In the genomic region with DNA sequence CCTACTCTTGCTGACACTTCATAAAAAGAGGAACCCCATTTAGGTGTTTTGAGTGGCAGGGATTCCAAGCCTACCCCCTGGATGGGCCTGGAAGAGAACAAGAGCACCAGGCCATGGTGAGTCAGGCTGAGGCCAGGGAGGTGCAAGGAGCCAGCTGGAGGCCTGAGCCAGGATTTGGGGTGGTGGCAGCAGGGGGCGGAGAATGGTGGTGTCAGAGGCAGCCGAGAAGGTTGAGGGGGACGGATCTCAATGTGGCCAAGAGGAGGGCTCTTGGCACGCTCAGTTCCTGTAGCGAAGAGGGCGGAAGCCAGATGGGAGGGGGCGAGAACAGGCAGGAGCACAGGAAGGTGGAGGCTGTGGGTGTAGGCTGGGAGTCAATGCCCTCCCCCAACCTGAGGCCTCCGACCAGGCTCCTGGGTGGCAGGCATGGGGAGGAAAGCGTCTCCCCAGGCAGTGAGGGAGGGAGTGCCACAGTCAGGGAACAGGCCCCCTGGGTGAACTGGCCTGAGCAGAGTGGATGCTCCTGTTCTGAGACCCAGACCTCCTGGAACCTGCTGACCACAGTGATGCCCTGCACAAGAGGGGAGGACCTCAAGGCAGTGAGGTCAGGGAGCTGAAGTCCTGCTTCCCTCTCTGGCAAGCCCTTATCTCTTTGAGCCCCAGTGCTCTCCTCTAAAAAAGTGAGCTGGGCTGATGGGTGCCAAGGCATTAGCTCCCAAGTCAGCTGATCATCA, we compare ENCODE assay signal across 1 cellular context.
TF ChIP-seq lines count a peak whose summit lies in the region.

No MANE protein-coding gene starts in this region.

TF ChIP-seq in GM23338, 12 proteins besides CTCF, POLR2A, EP300 and RAD21 (continued from another document):
- TF ChIP-seq, protein P1, sequence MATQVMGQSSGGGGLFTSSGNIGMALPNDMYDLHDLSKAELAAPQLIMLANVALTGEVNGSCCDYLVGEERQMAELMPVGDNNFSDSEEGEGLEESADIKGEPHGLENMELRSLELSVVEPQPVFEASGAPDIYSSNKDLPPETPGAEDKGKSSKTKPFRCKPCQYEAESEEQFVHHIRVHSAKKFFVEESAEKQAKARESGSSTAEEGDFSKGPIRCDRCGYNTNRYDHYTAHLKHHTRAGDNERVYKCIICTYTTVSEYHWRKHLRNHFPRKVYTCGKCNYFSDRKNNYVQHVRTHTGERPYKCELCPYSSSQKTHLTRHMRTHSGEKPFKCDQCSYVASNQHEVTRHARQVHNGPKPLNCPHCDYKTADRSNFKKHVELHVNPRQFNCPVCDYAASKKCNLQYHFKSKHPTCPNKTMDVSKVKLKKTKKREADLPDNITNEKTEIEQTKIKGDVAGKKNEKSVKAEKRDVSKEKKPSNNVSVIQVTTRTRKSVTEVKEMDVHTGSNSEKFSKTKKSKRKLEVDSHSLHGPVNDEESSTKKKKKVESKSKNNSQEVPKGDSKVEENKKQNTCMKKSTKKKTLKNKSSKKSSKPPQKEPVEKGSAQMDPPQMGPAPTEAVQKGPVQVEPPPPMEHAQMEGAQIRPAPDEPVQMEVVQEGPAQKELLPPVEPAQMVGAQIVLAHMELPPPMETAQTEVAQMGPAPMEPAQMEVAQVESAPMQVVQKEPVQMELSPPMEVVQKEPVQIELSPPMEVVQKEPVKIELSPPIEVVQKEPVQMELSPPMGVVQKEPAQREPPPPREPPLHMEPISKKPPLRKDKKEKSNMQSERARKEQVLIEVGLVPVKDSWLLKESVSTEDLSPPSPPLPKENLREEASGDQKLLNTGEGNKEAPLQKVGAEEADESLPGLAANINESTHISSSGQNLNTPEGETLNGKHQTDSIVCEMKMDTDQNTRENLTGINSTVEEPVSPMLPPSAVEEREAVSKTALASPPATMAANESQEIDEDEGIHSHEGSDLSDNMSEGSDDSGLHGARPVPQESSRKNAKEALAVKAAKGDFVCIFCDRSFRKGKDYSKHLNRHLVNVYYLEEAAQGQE (IDR thresholded peaks at IDR 0.05; ENCODE audit: unreplicated experiment) = no peak
- TF ChIP-seq ZNF331 (CRISPR knock-in tag; IDR thresholded peaks at IDR 0.05; ENCODE audit: low read depth) = no peak
TF ChIP-seq in GM23338: peak in this region for 0.
